In genomic region chr10:13298748-13299436, GRCh38 we compare ENCODE assay signal across 9 cellular contexts. TPM values are rescaled to one million over a fixed set of nuclear protein-coding genes. Genes with fewer than 3 reads are reported as not detected.
DNase-seq lines count a peak whose midpoint lies in the region; ATAC-seq and TF ChIP-seq lines count a peak whose summit lies in the region.
"Had no signal": no experiment of that assay in that cellular context is flagged by ENCODE, and none has a peak within 500 bp of the region (broad histone marks: within the 10 kb centered on the region; RNA-seq: fewer than 3 reads in every experiment).

No MANE protein-coding gene starts in this region.

- H3K9ac ChIP-seq in liver (ENCODE audit: low read depth in 1 of 2, low read length in 2 of 2): peak overlapping the region; percentile 64 to 91

- WGBS in adrenal gland, 4 donors: 35 to 40% (median 37%) methylated on average over 18 to 20 of the region's 20 CpGs
- WGBS in liver: 22% methylated on average over 20 of the region's 20 CpGs

- DNase-seq in activated CD8-positive, alpha-beta memory T cell treated with anti-CD3 and anti-CD28 coated beads, Interleukin-2, amount 10 ng/mL, durations not matched to agents 7 days and 5 days: no peak
- DNase-seq in activated CD8-positive, alpha-beta memory T cell treated with anti-CD3 and anti-CD28 coated beads for 24 hours: no peak
- DNase-seq in adrenal gland (no peak), thoracic aorta (ENCODE audit: low spot score) (no peak), Kasumi-1 (lab: John Stamatoyannopoulos, UW) (no peak)
- DNase-seq: DMS153 had no signal

- peak overlapping the region; percentile 44 for H3K27ac Mint-ChIP-seq in activated CD8-positive, alpha-beta memory T cell treated with anti-CD3 and anti-CD28 coated beads, Interleukin-2, amount 10 ng/mL, durations not matched to agents 7 days and 5 days

- H3K4me1 Mint-ChIP-seq in activated CD8-positive, alpha-beta memory T cell treated with anti-CD3 and anti-CD28 coated beads, Interleukin-2, amount 10 ng/mL, durations not matched to agents 7 days and 5 days: peaks cover 27% of the 10 kb centered on the region

- no peaks in the 10 kb centered on the region for H3K27me3 ChIP-seq in adrenal gland
- no peaks in the 10 kb centered on the region for H3K27me3 ChIP-seq in liver (ENCODE audit: control insufficient read depth in 4 of 4, insufficient read depth in 4 of 4, low read length in 3 of 4)
- no peaks in the 10 kb centered on the region for H3K27me3 ChIP-seq in thoracic aorta (replicated peaks; ENCODE audit: insufficient read depth)

- no peaks in the 10 kb centered on the region for H3K27me3 Mint-ChIP-seq in activated CD8-positive, alpha-beta memory T cell treated with anti-CD3 and anti-CD28 coated beads, Interleukin-2, amount 10 ng/mL, durations not matched to agents 7 days and 5 days

- CTCF ChIA-PET in activated CD8-positive, alpha-beta memory T cell treated with anti-CD3 and anti-CD28 coated beads, Interleukin-2, amount 10 ng/mL, durations not matched to agents 7 days and 5 days (lab: Charles Lee): interaction anchor here (0.6 to 5.7 kb wide), 5 partner anchors 55 to 1563 kb away, joined by 3 to 55 read pairs (median 3); partner anchors contain the start of gene MCM10

- no peaks in the 10 kb centered on the region for H3K36me3 Mint-ChIP-seq in activated CD8-positive, alpha-beta memory T cell treated with anti-CD3 and anti-CD28 coated beads, Interleukin-2, amount 10 ng/mL, durations not matched to agents 7 days and 5 days

- H3K36me3 ChIP-seq in adrenal gland (replicated peaks in 1 of 2): peaks cover 0 to 9% of the 10 kb centered on the region in 2 donors
- H3K36me3 ChIP-seq in liver (ENCODE audit: control insufficient read depth in 4 of 4, insufficient read depth in 3 of 4, low read depth in 1 of 4, low read length in 3 of 4): peaks cover 3 to 15% (median 5%) of the 10 kb centered on the region in 4 donors
- peaks cover 11% of the 10 kb centered on the region for H3K36me3 ChIP-seq in thoracic aorta

- intact Hi-C loops in adrenal gland (cut with DNase I): no loop called here

- no peak for TF ChIP-seq POLR2A in adrenal gland (IDR thresholded peaks at IDR 0.05)

- TF ChIP-seq CTCF in adrenal gland (IDR thresholded peaks at IDR 0.05) (no peak), liver (IDR thresholded peaks at IDR 0.05; ENCODE audit: low read depth, low read length, missing input control) (no peak), thoracic aorta (IDR thresholded peaks at IDR 0.05) (no peak)

- H3K4me3 ChIP-seq in adrenal gland (peak overlapping the region in 3 of 4 donors; percentile 28 to 88 (median 72)), liver (ENCODE audit: low read depth in 1 of 3, low read length in 3 of 3) (peak overlapping the region; percentile 55 to 91 (median 83)), thoracic aorta (peak overlapping the region; percentile 88)

- TF ChIP-seq RAD21 in liver (IDR thresholded peaks at IDR 0.05): no peak

- peaks cover 10 to 18% of the 10 kb centered on the region in 2 donors for H3K4me1 ChIP-seq in adrenal gland (replicated peaks in 1 of 2)
- peaks cover 6 to 25% (median 11%) of the 10 kb centered on the region in 4 donors for H3K4me1 ChIP-seq in liver (ENCODE audit: control insufficient read depth in 4 of 4, insufficient read depth in 4 of 4, low read length in 3 of 4)
- peaks cover 4 to 21% of the 10 kb centered on the region in 2 donors for H3K4me1 ChIP-seq in thoracic aorta (ENCODE audit: control insufficient read depth in 1 of 2, low read depth in 2 of 2)

- H3K4me3 Mint-ChIP-seq in activated CD8-positive, alpha-beta memory T cell treated with anti-CD3 and anti-CD28 coated beads, Interleukin-2, amount 10 ng/mL, durations not matched to agents 7 days and 5 days: peak overlapping the region; percentile 63

- H3K9me3 ChIP-seq in adrenal gland (replicated peaks in 1 of 3): no peaks in the 10 kb centered on the region
- no peaks in the 10 kb centered on the region for H3K9me3 ChIP-seq in liver (ENCODE audit: control insufficient read depth in 4 of 4, low read length in 3 of 4)
- no peaks in the 10 kb centered on the region for H3K9me3 ChIP-seq in thoracic aorta

- ATAC-seq in activated CD8-positive, alpha-beta memory T cell treated with anti-CD3 and anti-CD28 coated beads, Interleukin-2, amount 10 ng/mL, durations not matched to agents 7 days and 5 days: no peak
- ATAC-seq in thoracic aorta (ENCODE audit: insufficient number of reproducible peaks, low FRiP score, low read depth) (no peak), HG02763 (IDR thresholded peaks at IDR 0.05; ENCODE audit: unreplicated experiment) (no peak), GM18861 (IDR thresholded peaks at IDR 0.05; ENCODE audit: unreplicated experiment) (no peak)

- H3K9me3 Mint-ChIP-seq in activated CD8-positive, alpha-beta memory T cell treated with anti-CD3 and anti-CD28 coated beads, Interleukin-2, amount 10 ng/mL, durations not matched to agents 7 days and 5 days (ENCODE audit: low read depth): no peaks in the 10 kb centered on the region

- peak overlapping the region; percentile 96 to 99 (median 99) for H3K27ac ChIP-seq in adrenal gland
- peak overlapping the region; percentile 96 to 98 for H3K27ac ChIP-seq in liver (ENCODE audit: low read depth in 1 of 2, low read length in 2 of 2)
- H3K27ac ChIP-seq in thoracic aorta: peak overlapping the region; percentile 97

TF ChIP-seq in liver, 16 proteins besides CTCF, POLR2A, EP300 and RAD21:
- TF ChIP-seq NR2F2 (IDR thresholded peaks at IDR 0.05) (no peak), HNF4A (conservative IDR thresholded peaks at IDR 0.05) (no peak), ZBTB33 (IDR thresholded peaks at IDR 0.05) (no peak), TAF1 (conservative IDR thresholded peaks at IDR 0.05) (peak; percentile 93), EGR1 (IDR thresholded peaks at IDR 0.05; ENCODE audit: low read depth in 2 of 2) (no peak), SP1 (IDR thresholded peaks at IDR 0.05) (no peak)
TF ChIP-seq in liver: peak in this region for 1.

RNA-seq across cellular contexts. Expression of gene PHYH, which starts 1.0 kb away (rescaled TPM):
- 10 to 100 TPM; 13.6 to 14.4 TPM for total RNA-seq in activated CD8-positive, alpha-beta memory T cell treated with anti-CD3 and anti-CD28 coated beads, Interleukin-2, amount 10 ng/mL, durations not matched to agents 7 days and 5 days
- total RNA-seq in adrenal gland: 100 to 1,000 TPM in 1 of 8 donors, 10 to 100 TPM in 7; 62.2 to 101 (median 71.6) TPM
- polyA plus RNA-seq in adrenal gland: 100 to 1,000 TPM in 1 of 3 donors, 10 to 100 TPM in 2; 44.2 to 140 (median 60.5) TPM
- 10 to 100 TPM; 45.4 to 70.7 TPM for total RNA-seq in liver
- 100 to 1,000 TPM; 103 to 139 TPM for polyA plus RNA-seq in liver
- 10 to 100 TPM; 23.8 to 27.1 TPM for total RNA-seq in thoracic aorta

RNA-seq across cellular contexts. Expression of gene SEPHS1, which starts 49.2 kb away (rescaled TPM):
- total RNA-seq in activated CD8-positive, alpha-beta memory T cell treated with anti-CD3 and anti-CD28 coated beads, Interleukin-2, amount 10 ng/mL, durations not matched to agents 7 days and 5 days: 10 to 100 TPM; 48.9 to 55.2 TPM
- total RNA-seq in adrenal gland: 10 to 100 TPM; 25.3 to 76.0 (median 46.1) TPM
- 10 to 100 TPM; 24.5 to 91.1 (median 30.0) TPM for polyA plus RNA-seq in adrenal gland
- 10 to 100 TPM; 21.9 to 39.3 TPM for total RNA-seq in liver
- polyA plus RNA-seq in liver: 10 to 100 TPM; 10.4 to 34.7 TPM
- 10 to 100 TPM; 24.8 to 68.6 TPM for total RNA-seq in thoracic aorta
